In the genomic region with DNA sequence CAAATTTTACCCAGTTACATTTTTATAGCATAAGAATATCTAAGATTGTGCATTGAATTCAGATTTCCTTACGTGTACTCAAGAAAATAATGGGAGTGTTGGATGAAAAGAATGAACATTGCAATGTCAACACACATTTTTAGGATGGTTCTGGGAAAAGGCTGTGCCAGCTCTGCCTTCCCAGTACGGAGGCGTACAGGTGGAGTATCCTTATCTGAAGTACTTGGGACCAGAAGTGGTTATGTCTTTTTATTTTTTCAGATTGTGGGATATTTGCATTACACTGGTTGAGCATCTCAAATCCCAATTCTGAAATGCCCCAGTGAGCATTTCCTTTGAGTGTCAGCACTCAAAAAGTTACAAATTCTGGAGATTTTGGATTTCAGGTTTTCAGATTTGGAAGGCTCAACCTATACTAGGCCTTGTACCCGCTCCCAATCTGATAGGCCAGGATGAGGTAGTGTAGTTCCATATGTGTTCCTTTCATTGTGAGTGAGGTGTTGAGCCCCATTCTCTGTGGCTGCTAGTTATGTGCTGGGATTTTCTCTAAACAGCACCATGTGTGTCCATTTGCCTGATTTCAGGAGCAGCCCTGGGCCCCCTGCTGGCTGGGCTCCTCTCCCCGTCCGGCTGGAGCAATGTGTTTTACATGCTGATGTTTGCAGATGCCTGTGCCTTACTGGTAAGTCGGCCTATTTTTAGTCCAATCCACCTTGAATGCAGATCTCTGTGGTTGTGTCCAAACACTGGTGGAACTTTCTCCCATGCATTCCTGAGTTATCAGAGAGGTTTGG, we compare ENCODE assay signal across 14 cellular contexts.
A peak's percentile ranks its signal among the peaks of the same experiment; 100 is the strongest.
DNase-seq lines count a peak whose midpoint lies in the region; ATAC-seq and TF ChIP-seq lines count a peak whose summit lies in the region.
"Had no signal": no experiment of that assay in that cellular context is flagged by ENCODE, and none has a peak within 500 bp of the region (broad histone marks: within the 10 kb centered on the region; RNA-seq: fewer than 3 reads in every experiment).

No MANE protein-coding gene starts in this region.

- H3K4me1 Mint-ChIP-seq in chondrocyte (ENCODE audit: low read depth) = no peaks in the 10 kb centered on the region
- H3K4me1 Mint-ChIP-seq in natural killer cell treated with Interleukin-12 subunit alpha and Interleukin-12 subunit beta and Interleukin-15 and Interleukin-18, amount 100 ng/mL, for 72 hours (ENCODE audit: low read depth in 2 of 2) = peaks cover 0 to 8% of the 10 kb centered on the region in 2 donors

- no peak overlapping the region for H2BK5ac ChIP-seq in mesenchymal stem cell (ENCODE audit: low read depth, low read length, poor library complexity, severe bottlenecking)

- no peaks in the 10 kb centered on the region for H3K27me3 Mint-ChIP-seq in chondrocyte (ENCODE audit: low read depth)
- H3K27me3 Mint-ChIP-seq in natural killer cell treated with Interleukin-12 subunit alpha and Interleukin-12 subunit beta and Interleukin-15 and Interleukin-18, amount 100 ng/mL, for 72 hours = no peaks in the 10 kb centered on the region

- peaks cover 14% of the 10 kb centered on the region for H3K36me3 Mint-ChIP-seq in chondrocyte (ENCODE audit: low read depth)
- H3K36me3 Mint-ChIP-seq in natural killer cell treated with Interleukin-12 subunit alpha and Interleukin-12 subunit beta and Interleukin-15 and Interleukin-18, amount 100 ng/mL, for 72 hours = peaks cover 27% of the 10 kb centered on the region

- peaks cover 21% of the 10 kb centered on the region for H3K9me3 Mint-ChIP-seq in chondrocyte (ENCODE audit: low read depth)
- H3K9me3 Mint-ChIP-seq in natural killer cell treated with Interleukin-12 subunit alpha and Interleukin-12 subunit beta and Interleukin-15 and Interleukin-18, amount 100 ng/mL, for 72 hours = peaks cover 6% of the 10 kb centered on the region

- peaks cover 21% of the 10 kb centered on the region for H3K9me3 ChIP-seq in mesenchymal stem cell (ENCODE audit: control insufficient read depth, low read length)
- H3K9me3 ChIP-seq: ovary, thoracic aorta had no signal

- no peak overlapping the region for H2AFZ ChIP-seq in mesenchymal stem cell (ENCODE audit: low read depth, low read length)

- H3K4me3 ChIP-seq in BJ (ENCODE audit: low read depth, low read length) (no peak overlapping the region), mesenchymal stem cell (ENCODE audit: insufficient read depth in 1 of 2, low read depth in 1 of 2, low read length in 2 of 2) (no peak overlapping the region)
- H3K4me3 ChIP-seq: ovary, thoracic aorta had no signal

- no peak overlapping the region for H4K91ac ChIP-seq in mesenchymal stem cell (ENCODE audit: low read length)

- no peak overlapping the region for H3K23ac ChIP-seq in mesenchymal stem cell (ENCODE audit: low read length in 2 of 2)

- H3K27ac Mint-ChIP-seq in chondrocyte (ENCODE audit: unreplicated experiment) = no peak overlapping the region
- H3K27ac Mint-ChIP-seq in natural killer cell treated with Interleukin-12 subunit alpha and Interleukin-12 subunit beta and Interleukin-15 and Interleukin-18, amount 100 ng/mL, for 72 hours = no peak overlapping the region

- H3K9ac ChIP-seq in mesenchymal stem cell (ENCODE audit: low read length) = no peak overlapping the region

- H2AK5ac ChIP-seq in mesenchymal stem cell (ENCODE audit: low read length, severe bottlenecking) = no peak overlapping the region

- ATAC-seq in HG02970 (IDR thresholded peaks at IDR 0.05; ENCODE audit: low FRiP score, unreplicated experiment) = no peak
- ATAC-seq in HG02642 (IDR thresholded peaks at IDR 0.05; ENCODE audit: poor library complexity, unreplicated experiment) = no peak
- no peak for ATAC-seq in natural killer cell treated with Interleukin-12 subunit alpha and Interleukin-12 subunit beta and Interleukin-15 and Interleukin-18, amount 100 ng/mL, for 72 hours

- no peak overlapping the region for H4K8ac ChIP-seq in mesenchymal stem cell (ENCODE audit: low read length)

- CTCF ChIA-PET in BJ (lab: Yijun Ruan, JAX) = no interaction called here

- WGBS in mesenchymal stem cell = 81% methylated on average over 7 of the region's 7 CpGs

- no peaks in the 10 kb centered on the region for H3K27me3 ChIP-seq in BJ (ENCODE audit: control insufficient read depth, insufficient read depth, low read length)
- no peaks in the 10 kb centered on the region for H3K27me3 ChIP-seq in mesenchymal stem cell (ENCODE audit: control insufficient read depth in 1 of 2, insufficient read depth in 1 of 2, low read length in 2 of 2)
- H3K27me3 ChIP-seq: ovary had no signal

- no peak overlapping the region for H2BK12ac ChIP-seq in mesenchymal stem cell (ENCODE audit: low read length in 2 of 2)

- H2BK120ac ChIP-seq in mesenchymal stem cell (ENCODE audit: low read depth, low read length) = no peak overlapping the region

- H3K4ac ChIP-seq in mesenchymal stem cell (ENCODE audit: low read depth in 1 of 2, low read length in 2 of 2) = no peak overlapping the region

- H3K79me1 ChIP-seq in mesenchymal stem cell (replicated peaks; ENCODE audit: low read length, poor library complexity, severe bottlenecking) = peaks cover 9% of the 10 kb centered on the region

- no peak overlapping the region for H2BK15ac ChIP-seq in mesenchymal stem cell (ENCODE audit: low read depth, poor library complexity, severe bottlenecking)

- H3K18ac ChIP-seq in mesenchymal stem cell (ENCODE audit: low read depth in 1 of 2, low read length in 2 of 2) = no peak overlapping the region

- H3K4me3 Mint-ChIP-seq in chondrocyte (ENCODE audit: unreplicated experiment) = no peak overlapping the region
- no peak overlapping the region for H3K4me3 Mint-ChIP-seq in natural killer cell treated with Interleukin-12 subunit alpha and Interleukin-12 subunit beta and Interleukin-15 and Interleukin-18, amount 100 ng/mL, for 72 hours

- H3K27ac ChIP-seq in mesenchymal stem cell (ENCODE audit: low read length, poor library complexity, severe bottlenecking) = no peak overlapping the region
- H3K27ac ChIP-seq: ovary, thoracic aorta had no signal

- no peaks in the 10 kb centered on the region for H3K36me3 ChIP-seq in BJ (ENCODE audit: control insufficient read depth, insufficient read depth, low read length)
- H3K36me3 ChIP-seq in mesenchymal stem cell (ENCODE audit: control insufficient read depth in 1 of 2, insufficient read depth in 2 of 2, low read depth in 1 of 2, low read length in 2 of 2) = peaks cover 0 to 66% of the 10 kb centered on the region in 2 experiments
- H3K36me3 ChIP-seq: ovary had no signal

- DNase-seq in BJ (ENCODE audit: low read depth) (no peak), HUDEP-2 (lab: John Stamatoyannopoulos, UW; ENCODE audit: unreplicated experiment in 76 of 76) (peak in 41 of 76 experiments; percentile 14 to 63 (median 37)), chondrocyte (ENCODE audit: low spot score) (no peak), mesenchymal stem cell (peak; percentile 17), COR-L47 (lab: John Stamatoyannopoulos, UW) (no peak)
- no peak for DNase-seq in natural killer cell treated with Interleukin-12 subunit alpha and Interleukin-12 subunit beta and Interleukin-15 and Interleukin-18, amount 100 ng/mL, for 72 hours (ENCODE audit: low spot score)
- DNase-seq: activated CD4-positive, CD25-positive, alpha-beta regulatory T cell; DMS 273 treated with DMSO at 0.1 percent for 48 hours; NCI-H1436; stimulated activated CD4-positive, alpha-beta T cell treated with anti-CD3 and anti-CD28 coated beads, Interleukin-4, amount 100 ng/mL, for 4 hours had no signal

- TF ChIP-seq CTCF in BJ (IDR thresholded peaks at IDR 0.05; ENCODE audit: insufficient read depth, low read depth, low read length) (peak; percentile 57), chondrocyte (IDR thresholded peaks at IDR 0.05) (peak; percentile 55)

- no peak overlapping the region for H3K4me2 ChIP-seq in mesenchymal stem cell (ENCODE audit: low read length, poor library complexity, severe bottlenecking)

- H3K4me1 ChIP-seq in mesenchymal stem cell (ENCODE audit: control insufficient read depth, insufficient read depth, low read depth, low read length) = peaks cover 3% of the 10 kb centered on the region

- H3K14ac ChIP-seq in mesenchymal stem cell (ENCODE audit: low read length in 2 of 2) = no peak overlapping the region

- POLR2A ChIA-PET in BJ (lab: Charles Lee) = no interaction called here

Comparison
In these comparisons a context has a peak if more than half of its experiments do, and no peak if none do; other contexts are left out.
1. DNase-seq: peak in HUDEP-2 (41 of 76) and mesenchymal stem cell (single experiment); none in BJ (single experiment), chondrocyte (single experiment), COR-L47 (single experiment) and natural killer cell treated with Interleukin-12 subunit alpha and Interleukin-12 subunit beta and Interleukin-15 and Interleukin-18, amount 100 ng/mL, for 72 hours (single experiment).